Comparison of ENCODE assay signal across 8 cellular contexts in the genomic region with DNA sequence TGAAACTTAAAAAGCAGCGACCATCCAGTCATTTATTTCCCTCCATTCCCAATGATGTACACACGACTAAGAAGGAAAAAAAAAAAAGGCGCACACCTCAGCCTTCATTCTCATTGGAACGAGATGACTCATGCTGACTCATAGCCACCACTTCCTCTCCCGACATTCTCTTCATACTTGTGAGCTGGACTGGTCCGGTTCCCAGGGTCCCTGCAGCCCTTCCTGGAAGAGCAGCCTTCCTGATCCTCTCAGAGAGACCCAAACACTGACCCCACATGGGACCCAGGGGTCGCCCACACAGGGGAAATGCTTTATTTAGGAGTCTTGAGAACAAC.
DNase-seq lines count a peak whose midpoint lies in the region; ATAC-seq and TF ChIP-seq lines count a peak whose summit lies in the region.
"Not testable (repeated sequence)": the region's sequence is repeated elsewhere in the genome, so short reads cannot be mapped to it uniquely, and the experiment has no call there.

No MANE protein-coding gene starts in this region.

- ATAC-seq in GM21528 (IDR thresholded peaks at IDR 0.05; ENCODE audit: low FRiP score, unreplicated experiment): peak; percentile 76
- ATAC-seq in HG03097 (IDR thresholded peaks at IDR 0.05; ENCODE audit: low FRiP score, unreplicated experiment): peak; percentile 42

- H3K4me3 ChIP-seq in CD4-positive, alpha-beta memory T cell (ENCODE audit: low read length in 2 of 2): not testable (repeated sequence)
- H3K4me3 ChIP-seq in OCI-LY1 (ENCODE audit: low read depth, low read length, poor library complexity, severe bottlenecking): peak overlapping the region; percentile 57
- H3K4me3 ChIP-seq in esophagus squamous epithelium: peak overlapping the region in 3 of 4 donors; percentile 35 to 55 (median 37)
- H3K4me3 ChIP-seq in mesodermal cell (ENCODE audit: extremely low read depth, insufficient read depth, low read length, poor library complexity, severe bottlenecking): peak overlapping the region; percentile 36

- H3K27ac Mint-ChIP-seq in CD4-positive, alpha-beta memory T cell: peak overlapping the region in 2 of 7 donors; percentile 50 to 60
- H3K27ac Mint-ChIP-seq in activated naive CD4-positive, alpha-beta T cell treated with anti-CD3 and anti-CD28 coated beads, Interleukin-2, amount 50 U/mL, for 24 hours: peak overlapping the region; percentile 76
- not testable (repeated sequence) for H3K27ac Mint-ChIP-seq in stimulated activated naive CD8-positive, alpha-beta T cell treated with anti-CD3 and anti-CD28 coated beads, Interleukin-15, Interleukin-2, amounts not matched to agents 100 ng/mL and 50 ng/mL, for 24 hours

- not testable (repeated sequence) for H4K20me1 ChIP-seq in OCI-LY1 (ENCODE audit: insufficient read depth, low read length)

- peaks cover 13% of the 10 kb centered on the region for H3K4me1 ChIP-seq in CD4-positive, alpha-beta memory T cell (ENCODE audit: insufficient read depth, low read length)
- peaks cover 19% of the 10 kb centered on the region for H3K4me1 ChIP-seq in OCI-LY1 (ENCODE audit: insufficient read depth, low read length, severe bottlenecking)
- H3K4me1 ChIP-seq in esophagus squamous epithelium: peaks cover 0 to 28% (median 10%) of the 10 kb centered on the region in 3 donors
- H3K4me1 ChIP-seq in mesodermal cell (ENCODE audit: control insufficient read depth, insufficient read depth, low read length, poor library complexity, severe bottlenecking): peaks cover 15% of the 10 kb centered on the region

- peaks cover 4 to 14% (median 10%) of the 10 kb centered on the region in 4 donors for H3K4me1 Mint-ChIP-seq in CD4-positive, alpha-beta memory T cell
- H3K4me1 Mint-ChIP-seq in activated naive CD4-positive, alpha-beta T cell treated with anti-CD3 and anti-CD28 coated beads, Interleukin-2, amount 50 U/mL, for 24 hours: peaks cover 18% of the 10 kb centered on the region
- peaks cover 18% of the 10 kb centered on the region for H3K4me1 Mint-ChIP-seq in stimulated activated naive CD8-positive, alpha-beta T cell treated with anti-CD3 and anti-CD28 coated beads, Interleukin-15, Interleukin-2, amounts not matched to agents 100 ng/mL and 50 ng/mL, for 24 hours (ENCODE audit: low read depth)

- not testable (repeated sequence) for H3K79me2 ChIP-seq in OCI-LY1 (ENCODE audit: insufficient read depth, low read length)

- H3K27me3 ChIP-seq in CD4-positive, alpha-beta memory T cell (ENCODE audit: insufficient read depth, low read length); OCI-LY1 (ENCODE audit: insufficient read depth, low read length); esophagus squamous epithelium: not testable (repeated sequence)

- H3K36me3 Mint-ChIP-seq in CD4-positive, alpha-beta memory T cell; activated naive CD4-positive, alpha-beta T cell treated with anti-CD3 and anti-CD28 coated beads, Interleukin-2, amount 50 U/mL, for 24 hours; stimulated activated naive CD8-positive, alpha-beta T cell treated with anti-CD3 and anti-CD28 coated beads, Interleukin-15, Interleukin-2, amounts not matched to agents 100 ng/mL and 50 ng/mL, for 24 hours (ENCODE audit: low read depth): not testable (repeated sequence)

- H3K4me2 ChIP-seq in OCI-LY1 (ENCODE audit: low read length): peak overlapping the region; percentile 62

- not testable (repeated sequence) for TF ChIP-seq CTCF in OCI-LY1 (IDR thresholded peaks at IDR 0.05; ENCODE audit: low read length); esophagus squamous epithelium (IDR thresholded peaks at IDR 0.05)

- not testable (repeated sequence) for H3K9ac ChIP-seq in OCI-LY1 (ENCODE audit: low read length)

- not testable (repeated sequence) for H3K27ac ChIP-seq in CD4-positive, alpha-beta memory T cell (ENCODE audit: low read depth, low read length); OCI-LY1 (ENCODE audit: low read depth, low read length, poor library complexity, severe bottlenecking)
- H3K27ac ChIP-seq in esophagus squamous epithelium (peak overlapping the region; percentile 62 to 78 (median 70)), mesodermal cell (ENCODE audit: low read depth, low read length, severe bottlenecking) (peak overlapping the region; percentile 96)

- POLR2A ChIA-PET in CD4-positive, alpha-beta memory T cell (lab: Charles Lee; ENCODE audit: partially characterized antibody): not testable (repeated sequence)

- intact Hi-C loops in CD4-positive, alpha-beta memory T cell (cut with micrococcal nuclease); esophagus squamous epithelium (cut with DNase I): not testable (repeated sequence)

- not testable (repeated sequence) for H3K27me3 Mint-ChIP-seq in CD4-positive, alpha-beta memory T cell; activated naive CD4-positive, alpha-beta T cell treated with anti-CD3 and anti-CD28 coated beads, Interleukin-2, amount 50 U/mL, for 24 hours; stimulated activated naive CD8-positive, alpha-beta T cell treated with anti-CD3 and anti-CD28 coated beads, Interleukin-15, Interleukin-2, amounts not matched to agents 100 ng/mL and 50 ng/mL, for 24 hours

- not testable (repeated sequence) for H3F3A ChIP-seq in OCI-LY1 (ENCODE audit: insufficient read depth, low read length)

- H3K36me3 ChIP-seq in CD4-positive, alpha-beta memory T cell (ENCODE audit: insufficient read depth, low read length); OCI-LY1 (ENCODE audit: insufficient read depth, low read length); esophagus squamous epithelium; mesodermal cell (ENCODE audit: control insufficient read depth, insufficient read depth, low read length): not testable (repeated sequence)

- WGBS in esophagus squamous epithelium, 2 donors: no CpG with 5 or more reads among the region's 7 CpGs
- no CpG with 5 or more reads among the region's 7 CpGs for WGBS in mesodermal cell (ENCODE audit: insufficient coverage in 2 of 2), 2 experiments

- not testable (repeated sequence) for DNase-seq in CD4-positive, alpha-beta memory T cell; esophagus squamous epithelium (lab: John Stamatoyannopoulos, UW)

- not testable (repeated sequence) for H3K9me3 ChIP-seq in CD4-positive, alpha-beta memory T cell (ENCODE audit: control insufficient read depth in 1 of 2, low read length in 2 of 2); OCI-LY1 (ENCODE audit: low read length); esophagus squamous epithelium; mesodermal cell (ENCODE audit: control insufficient read depth, low read length)

- TF ChIP-seq POLR2A in esophagus squamous epithelium (IDR thresholded peaks at IDR 0.05): not testable (repeated sequence)

- H3K4me3 Mint-ChIP-seq in CD4-positive, alpha-beta memory T cell: peak overlapping the region; percentile 7 to 78 (median 64)
- H3K4me3 Mint-ChIP-seq in activated naive CD4-positive, alpha-beta T cell treated with anti-CD3 and anti-CD28 coated beads, Interleukin-2, amount 50 U/mL, for 24 hours: peak overlapping the region; percentile 76
- peak overlapping the region; percentile 32 for H3K4me3 Mint-ChIP-seq in stimulated activated naive CD8-positive, alpha-beta T cell treated with anti-CD3 and anti-CD28 coated beads, Interleukin-15, Interleukin-2, amounts not matched to agents 100 ng/mL and 50 ng/mL, for 24 hours

- CTCF ChIA-PET in CD4-positive, alpha-beta memory T cell (lab: Charles Lee; ENCODE audit: partially characterized antibody): not testable (repeated sequence)

- H3K9me3 Mint-ChIP-seq in CD4-positive, alpha-beta memory T cell; activated naive CD4-positive, alpha-beta T cell treated with anti-CD3 and anti-CD28 coated beads, Interleukin-2, amount 50 U/mL, for 24 hours; stimulated activated naive CD8-positive, alpha-beta T cell treated with anti-CD3 and anti-CD28 coated beads, Interleukin-15, Interleukin-2, amounts not matched to agents 100 ng/mL and 50 ng/mL, for 24 hours: not testable (repeated sequence)

- H3K9me2 ChIP-seq in OCI-LY1 (ENCODE audit: low read depth, low read length): not testable (repeated sequence)

- H2AFZ ChIP-seq in OCI-LY1 (ENCODE audit: low read length): not testable (repeated sequence)
